Comparison of ENCODE assay signal across 8 cellular contexts in the genomic region with DNA sequence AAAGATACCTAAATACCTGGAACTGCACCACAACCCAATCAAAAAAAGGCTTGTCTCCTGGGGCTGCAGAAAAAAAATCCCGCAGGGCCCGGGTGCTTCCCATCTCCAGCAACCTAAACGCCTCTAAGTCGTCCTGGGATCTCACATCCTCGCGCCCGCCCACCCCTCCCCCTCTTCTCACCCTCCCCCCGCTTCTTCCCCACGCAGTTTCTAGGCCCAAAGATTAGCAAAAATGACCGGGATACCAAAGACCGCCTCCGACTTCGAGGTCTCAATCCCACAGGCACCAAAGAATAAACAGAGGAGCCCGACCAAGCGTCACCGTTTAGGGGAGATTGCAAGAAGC. TPM values are rescaled to one million over a fixed set of nuclear protein-coding genes. Genes with fewer than 3 reads are reported as not detected.
A peak's percentile ranks its signal among the peaks of the same experiment; 100 is the strongest.
DNase-seq lines count a peak whose midpoint lies in the region; ATAC-seq and TF ChIP-seq lines count a peak whose summit lies in the region.

No MANE protein-coding gene starts in this region.

- H3K4me1 Mint-ChIP-seq in brain, result peaks cover 28% of the 10 kb centered on the region

- H3K4me3 Mint-ChIP-seq in brain, result peak overlapping the region; percentile 100

- peaks cover 8% of the 10 kb centered on the region for H3K4me1 ChIP-seq in stomach smooth muscle (ENCODE audit: control insufficient read depth, insufficient read depth, low read length)

- DNase-seq in NCI-H1417 (lab: John Stamatoyannopoulos, UW), result peak in 2 of 3 experiments; percentile 67 to 76
- no peak for DNase-seq in NCI-H1417 treated with DMSO at 0.1 percent for 48 hours (lab: John Stamatoyannopoulos, UW)
- DNase-seq in NCI-H2227 (lab: John Stamatoyannopoulos, UW; ENCODE audit: unreplicated experiment), result peak; percentile 60
- peak; percentile 5 for DNase-seq in inferior parietal cortex (ENCODE audit: extremely low spot score)
- DNase-seq in mucosa of gallbladder (ENCODE audit: low spot score), result no peak

- H3K9me3 Mint-ChIP-seq in brain, result peaks cover 0 to 12% (median 6%) of the 10 kb centered on the region in 5 experiments

- H3K27ac ChIP-seq in stomach smooth muscle (ENCODE audit: low read length), result no peak overlapping the region

- H3K9ac ChIP-seq in stomach smooth muscle (ENCODE audit: low read length in 2 of 2), result peak overlapping the region; percentile 36 to 55

- no peaks in the 10 kb centered on the region for H3K9me3 ChIP-seq in stomach smooth muscle (ENCODE audit: control insufficient read depth in 2 of 2, low read length in 2 of 2)

- peaks cover 23% of the 10 kb centered on the region for H3K36me3 Mint-ChIP-seq in brain

- H3K36me3 ChIP-seq in stomach smooth muscle (ENCODE audit: control insufficient read depth in 2 of 2, insufficient read depth in 2 of 2, low read length in 2 of 2), result no peaks in the 10 kb centered on the region

- H3K27me3 Mint-ChIP-seq in brain, result peaks cover 7% of the 10 kb centered on the region

- no peak for TF ChIP-seq CTCF in brain (conservative IDR thresholded peaks at IDR 0.05)

- ATAC-seq in HG03025 (IDR thresholded peaks at IDR 0.05; ENCODE audit: low FRiP score, unreplicated experiment), result no peak

- H3K4me3 ChIP-seq in stomach smooth muscle (ENCODE audit: low read length in 2 of 2), result peak overlapping the region; percentile 70 to 85

- H3K27me3 ChIP-seq in stomach smooth muscle (ENCODE audit: control insufficient read depth in 1 of 2, insufficient read depth in 2 of 2, low read length in 2 of 2), result no peaks in the 10 kb centered on the region

- H3K27ac Mint-ChIP-seq in brain, result peak overlapping the region; percentile 88 to 100 (median 100)

RNA-seq across cellular contexts. Expression of a gene that starts 0.6 kb away (rescaled TPM):
- 9.7 TPM for polyA plus RNA-seq in brain (ENCODE audit: insufficient read depth, low read depth, low replicate concordance)
- total RNA-seq in mucosa of gallbladder, result 77.3 TPM

Comparison
In these comparisons a context has a peak if more than half of its experiments do, and no peak if none do; other contexts are left out.
1. DNase-seq: peak in NCI-H1417 (2 of 3), NCI-H2227 (single experiment) and inferior parietal cortex (single experiment); none in NCI-H1417 treated with DMSO at 0.1 percent for 48 hours (single experiment) and mucosa of gallbladder (single experiment).